Comparison of ENCODE assay signal across 8 cellular contexts in the genomic region with DNA sequence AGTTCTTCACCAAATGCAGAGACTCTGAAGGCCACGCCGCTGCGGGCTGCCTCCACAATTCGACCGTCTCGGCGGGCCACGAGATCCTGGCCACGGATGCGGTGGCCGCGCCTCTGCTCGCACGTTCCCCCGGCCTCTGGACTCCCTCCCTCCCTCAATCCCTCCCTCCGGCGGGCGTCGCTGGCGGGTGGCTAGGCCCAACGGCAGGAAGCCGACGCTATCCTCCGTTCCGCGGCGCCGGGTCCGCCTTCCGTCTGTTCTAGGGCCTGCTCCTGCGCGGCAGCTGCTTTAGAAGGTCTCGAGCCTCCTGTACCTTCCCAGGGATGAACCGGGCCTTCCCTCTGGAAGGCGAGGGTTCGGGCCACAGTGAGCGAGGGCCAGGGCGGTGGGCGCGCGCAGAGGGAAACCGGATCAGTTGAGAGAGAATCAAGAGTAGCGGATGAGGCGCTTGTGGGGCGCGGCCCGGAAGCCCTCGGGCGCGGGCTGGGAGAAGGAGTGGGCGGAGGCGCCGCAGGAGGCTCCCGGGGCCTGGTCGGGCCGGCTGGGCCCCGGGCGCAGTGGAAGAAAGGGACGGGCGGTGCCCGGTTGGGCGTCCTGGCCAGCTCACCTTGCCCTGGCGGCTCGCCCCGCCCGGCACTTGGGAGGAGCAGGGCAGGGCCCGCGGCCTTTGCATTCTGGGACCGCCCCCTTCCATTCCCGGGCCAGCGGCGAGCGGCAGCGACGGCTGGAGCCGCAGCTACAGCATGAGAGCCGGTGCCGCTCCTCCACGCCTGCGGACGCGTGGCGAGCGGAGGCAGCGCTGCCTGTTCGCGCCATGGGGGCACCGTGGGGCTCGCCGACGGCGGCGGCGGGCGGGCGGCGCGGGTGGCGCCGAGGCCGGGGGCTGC. TPM values are rescaled to one million over a fixed set of nuclear protein-coding genes. Genes with fewer than 3 reads are reported as not detected.
A peak's percentile ranks its signal among the peaks of the same experiment; 100 is the strongest.
DNase-seq lines count a peak whose midpoint lies in the region; ATAC-seq, FAIRE-seq and TF ChIP-seq lines count a peak whose summit lies in the region.

A gene with protein sequence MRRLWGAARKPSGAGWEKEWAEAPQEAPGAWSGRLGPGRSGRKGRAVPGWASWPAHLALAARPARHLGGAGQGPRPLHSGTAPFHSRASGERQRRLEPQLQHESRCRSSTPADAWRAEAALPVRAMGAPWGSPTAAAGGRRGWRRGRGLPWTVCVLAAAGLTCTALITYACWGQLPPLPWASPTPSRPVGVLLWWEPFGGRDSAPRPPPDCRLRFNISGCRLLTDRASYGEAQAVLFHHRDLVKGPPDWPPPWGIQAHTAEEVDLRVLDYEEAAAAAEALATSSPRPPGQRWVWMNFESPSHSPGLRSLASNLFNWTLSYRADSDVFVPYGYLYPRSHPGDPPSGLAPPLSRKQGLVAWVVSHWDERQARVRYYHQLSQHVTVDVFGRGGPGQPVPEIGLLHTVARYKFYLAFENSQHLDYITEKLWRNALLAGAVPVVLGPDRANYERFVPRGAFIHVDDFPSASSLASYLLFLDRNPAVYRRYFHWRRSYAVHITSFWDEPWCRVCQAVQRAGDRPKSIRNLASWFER (plus strand): TSS at position 227 of the 887 bp plus-strand sequence. CDS start 213 bp downstream, at position 440.

- CTCF ChIA-PET in SK-N-SH (lab: Yijun Ruan, JAX): no interaction called here

- TF ChIP-seq EP300 in SK-N-SH (IDR thresholded peaks at IDR 0.05; ENCODE audit: borderline replicate concordance in 1 of 2, low read depth in 1 of 2, low read length in 1 of 2) (no peak), tibial nerve (IDR thresholded peaks at IDR 0.05) (peak in 1 of 2 donors; percentile 87)

- H3K27me3 ChIP-seq in GM23248 (replicated peaks; ENCODE audit: insufficient read depth) (no peaks in the 10 kb centered on the region), Karpas-422 (ENCODE audit: low read length) (no peaks in the 10 kb centered on the region), SK-N-SH (ENCODE audit: insufficient read depth) (no peaks in the 10 kb centered on the region), pancreas (no peaks in the 10 kb centered on the region), tibial nerve (no peaks in the 10 kb centered on the region)

- peak within 1 kb of the TSS; percentile 99 for H3K27ac Mint-ChIP-seq in activated naive CD8-positive, alpha-beta T cell

- H3K79me2 ChIP-seq in GM23248 (ENCODE audit: insufficient read depth) (peaks cover 45% of the 10 kb centered on the region), Karpas-422 (ENCODE audit: low read length) (no peaks in the 10 kb centered on the region), SK-N-SH (ENCODE audit: insufficient read depth) (peaks cover 35% of the 10 kb centered on the region)

- H3K27me3 Mint-ChIP-seq in activated naive CD8-positive, alpha-beta T cell: no peaks in the 10 kb centered on the region

- TF ChIP-seq CTCF in SK-N-SH (IDR thresholded peaks at IDR 0.05): no peak; the same call in 1 of the 2 replicates
- no peak for TF ChIP-seq CTCF in pancreas (IDR thresholded peaks at IDR 0.05)
- peak in 1 of 5 experiments; percentile 19 for TF ChIP-seq CTCF in tibial nerve (IDR thresholded peaks at IDR 0.05)

- H2AFZ ChIP-seq in GM23248 (peak within 1 kb of the TSS; percentile 85), Karpas-422 (ENCODE audit: low read length) (peak within 1 kb of the TSS; percentile 97), SK-N-SH (ENCODE audit: low read depth) (peak within 1 kb of the TSS; percentile 80)

- H3K9me2 ChIP-seq in GM23248 (ENCODE audit: insufficient read depth) (no peaks in the 10 kb centered on the region), Karpas-422 (replicated peaks; ENCODE audit: insufficient read depth, low read length) (no peaks in the 10 kb centered on the region), SK-N-SH (no peaks in the 10 kb centered on the region)

- peak; percentile 86 to 94 (median 92) for ATAC-seq in pancreas

- H3K9me3 ChIP-seq in GM23248 (ENCODE audit: low read depth) (no peaks in the 10 kb centered on the region), Karpas-422 (ENCODE audit: low read length) (no peaks in the 10 kb centered on the region), SK-N-SH (no peaks in the 10 kb centered on the region), pancreas (no peaks in the 10 kb centered on the region), tibial nerve (no peaks in the 10 kb centered on the region)

- FAIRE-seq in pancreas (lab: Jason Lieb, UNC): no peak

- H3F3A ChIP-seq in GM23248 (ENCODE audit: insufficient read depth): peaks cover 12% of the 10 kb centered on the region
- peaks cover 10% of the 10 kb centered on the region for H3F3A ChIP-seq in SK-N-SH (replicated peaks; ENCODE audit: insufficient read depth)

- H3K4me1 Mint-ChIP-seq in activated naive CD8-positive, alpha-beta T cell (ENCODE audit: low read depth): peaks cover 41% of the 10 kb centered on the region

- H3K27ac ChIP-seq in GM23248 (peak within 1 kb of the TSS; percentile 93), Karpas-422 (ENCODE audit: low read length) (no peak within 1 kb of the TSS), SK-N-SH (ENCODE audit: low read depth in 2 of 2, low read length in 1 of 2) (peak within 1 kb of the TSS; percentile 77 to 97), pancreas (peak within 1 kb of the TSS; percentile 95 to 98 (median 98)), tibial nerve (peak within 1 kb of the TSS; percentile 91 to 98 (median 94))

- POLR2A ChIA-PET in SK-N-SH (lab: Yijun Ruan, JAX): no interaction called here

- peaks cover 22% of the 10 kb centered on the region for H3K4me1 ChIP-seq in GM23248 (ENCODE audit: insufficient read depth)
- peaks cover 10% of the 10 kb centered on the region for H3K4me1 ChIP-seq in Karpas-422 (ENCODE audit: low read length)
- peaks cover 0 to 25% of the 10 kb centered on the region in 2 experiments; a peak in 2 of 4 replicates for H3K4me1 ChIP-seq in SK-N-SH (ENCODE audit: control insufficient read depth in 1 of 2, insufficient read depth in 2 of 2, low read depth in 1 of 2, low read length in 1 of 2)
- H3K4me1 ChIP-seq in pancreas: peaks cover 6 to 24% (median 23%) of the 10 kb centered on the region in 3 donors
- peaks cover 0 to 55% (median 25%) of the 10 kb centered on the region in 4 donors for H3K4me1 ChIP-seq in tibial nerve

- WGBS in GM23248 (ENCODE audit: low coverage in 1 of 2, low lambda C conversion rate in 2 of 2, missing lambda C conversion rate in 2 of 2), 2 experiments: 1 to 3% methylated on average over 77 to 82 of the region's 101 CpGs
- WGBS in SK-N-SH (ENCODE audit: low lambda C conversion rate): 14% methylated on average over 23 of the region's 101 CpGs
- WGBS in pancreas, 2 donors: 0% methylated on average over 88 to 101 of the region's 101 CpGs
- WGBS in tibial nerve, 2 donors: 0 to 1% methylated on average over 55 to 57 of the region's 101 CpGs

- intact Hi-C loops in head of caudate nucleus (cut with DNase I): no loop called here
- intact Hi-C loops in pancreas (cut with DNase I): no loop called here

- H3K4me3 Mint-ChIP-seq in activated naive CD8-positive, alpha-beta T cell: peak within 1 kb of the TSS; percentile 98

- H3K4me2 ChIP-seq in GM23248 (ENCODE audit: unreplicated experiment) (peak within 1 kb of the TSS; percentile 94), Karpas-422 (ENCODE audit: low read depth, low read length, poor library complexity, severe bottlenecking) (peak within 1 kb of the TSS; percentile 75), SK-N-SH (peak within 1 kb of the TSS; percentile 86)

- DNase-seq in G401 (ENCODE audit: low spot score) (peak; percentile 78), GM23248 (peak; percentile 93), Karpas-422 (peak; percentile 84), SK-N-SH (peak; percentile 91), head of caudate nucleus (peak; percentile 35 to 90 (median 82)), pancreas (peak; percentile 93 to 97 (median 95)), tibial nerve (ENCODE audit: low spot score in 2 of 2) (peak; percentile 66 to 70)

- in situ Hi-C loops in G401 (cut with HindIII; ENCODE audit: low sequenced_read_pairs) (no loop called here), GM23248 (cut with MboI) (no loop called here)

- peak; percentile 33 to 61 for TF ChIP-seq POLR2A in tibial nerve (IDR thresholded peaks at IDR 0.05)

- TF ChIP-seq RAD21 in SK-N-SH (IDR thresholded peaks at IDR 0.05; ENCODE audit: low read length): no peak

- H3K9ac ChIP-seq in GM23248: peak within 1 kb of the TSS; percentile 93
- H3K9ac ChIP-seq in Karpas-422 (ENCODE audit: low read length): peak within 1 kb of the TSS; percentile 72
- H3K9ac ChIP-seq in SK-N-SH: peak within 1 kb of the TSS; percentile 100

- H4K20me1 ChIP-seq in GM23248 (ENCODE audit: insufficient read depth) (no peaks in the 10 kb centered on the region; the same call in 1 of the 2 replicates), Karpas-422 (ENCODE audit: insufficient read depth, low read depth, low read length) (no peaks in the 10 kb centered on the region), SK-N-SH (ENCODE audit: insufficient read depth) (0 out of 2 replicates have a peak, but pooled peaks cover 9% of the 10 kb centered on the region)

- H3K36me3 ChIP-seq in GM23248 (ENCODE audit: low read depth) (no peaks in the 10 kb centered on the region), Karpas-422 (ENCODE audit: insufficient read depth, low read length) (no peaks in the 10 kb centered on the region), SK-N-SH (replicated peaks in 1 of 2; ENCODE audit: control insufficient read depth in 1 of 2, insufficient read depth in 2 of 2, low read length in 1 of 2) (peaks cover 0 to 12% of the 10 kb centered on the region in 2 experiments), pancreas (no peaks in the 10 kb centered on the region), tibial nerve (peaks cover 0 to 6% (median 0%) of the 10 kb centered on the region in 3 donors)

- H3K4me3 ChIP-seq in GM23248: peak within 1 kb of the TSS; percentile 74
- peak within 1 kb of the TSS; percentile 66 for H3K4me3 ChIP-seq in Karpas-422 (ENCODE audit: low read length)
- peak within 1 kb of the TSS; percentile 63 to 73 for H3K4me3 ChIP-seq in SK-N-SH (ENCODE audit: low read depth in 2 of 2, low read length in 1 of 2)
- H3K4me3 ChIP-seq in pancreas: peak within 1 kb of the TSS; percentile 56 to 80 (median 77)
- peak within 1 kb of the TSS; percentile 65 to 77 (median 72) for H3K4me3 ChIP-seq in tibial nerve

- H3K9me3 Mint-ChIP-seq in activated naive CD8-positive, alpha-beta T cell (ENCODE audit: low read depth): no peaks in the 10 kb centered on the region

- no peaks in the 10 kb centered on the region for H3K36me3 Mint-ChIP-seq in activated naive CD8-positive, alpha-beta T cell

RNA-seq across cellular contexts. Expression of the gene that starts here (rescaled TPM):
- not detected in 2 replicates for total RNA-seq in G401 (2014; rRNA removed; shearing (Covaris generic))
- 4.2 and 7.9 TPM in 2 replicates for total RNA-seq in GM23248 (2014; rRNA removed; shearing (Covaris generic))
- polyA plus RNA-seq in GM23248 (2016; fragmentation: Nextera tagmentation; extraction: Ambion mirVana) (2.0 and 2.3 TPM in 2 replicates), SK-N-SH (2012; rRNA removed) (1.8 and 1.9 TPM in 2 replicates), pancreas (1 to 10 TPM; 2.4 TPM)
- 0.34 and 0.90 TPM in 2 replicates for total RNA-seq in Karpas-422 (2014; rRNA removed; shearing (Covaris generic); ENCODE audit: low replicate concordance)
- 1.7 and 1.9 TPM in 2 replicates for polyA plus RNA-seq in SK-N-SH (2012; cell fraction: cytosol; rRNA removed)
- 1.5 and 1.9 TPM in 2 replicates for polyA plus RNA-seq in SK-N-SH (2012; cell fraction: nucleus; rRNA removed)
- total RNA-seq in pancreas (10 to 100 TPM in 1 of 6 donors, 1 to 10 TPM in 5; 4.4 to 14.6 (median 6.9) TPM), tibial nerve (10 to 100 TPM in 1 of 4 donors, 1 to 10 TPM in 3; 5.4 to 11.0 (median 7.7) TPM)

Comparison
In these comparisons a context has a peak if more than half of its experiments do, and no peak if none do; other contexts are left out.
1. Peak in DNase-seq in G401; RNA of the gene not detected or under 1 TPM.
2. Peak in DNase-seq, H3K4me3 ChIP-seq, H3K9ac ChIP-seq and H3K4me2 ChIP-seq in Karpas-422; RNA of the gene not detected or under 1 TPM.